In genomic region chr6:90533615-90534336, GRCh38 we compare ENCODE assay signal across 19 cellular contexts.
"Had no signal": no experiment of that assay in that cellular context is flagged by ENCODE, and none has a peak within 500 bp of the region (broad histone marks: within the 10 kb centered on the region; RNA-seq: fewer than 3 reads in every experiment).

No MANE protein-coding gene starts in this region.

- H3K27me3 Mint-ChIP-seq: T-cell had no signal

- H3K27ac Mint-ChIP-seq: mesothelial cell of epicardium, T-cell had no signal

- H3K9me3 ChIP-seq: colonic mucosa, lower lobe of right lung, neutrophil, sigmoid colon, SK-N-SH, thyroid gland had no signal

- H3K4me1 ChIP-seq: colonic mucosa, parathyroid adenoma, sigmoid colon had no signal

- H3K79me2 ChIP-seq: parathyroid adenoma had no signal

- H3K9me3 Mint-ChIP-seq: mesothelial cell of epicardium, T-cell had no signal

- H3K4me2 ChIP-seq: SK-N-SH had no signal

- H3K27me3 ChIP-seq: colonic mucosa, neutrophil, sigmoid colon, thyroid gland had no signal

- H2AFZ ChIP-seq: parathyroid adenoma had no signal

- H3K4me3 ChIP-seq: colonic mucosa, lower lobe of right lung, sigmoid colon, thyroid gland had no signal

- H3K27ac ChIP-seq: colonic mucosa, lower lobe of right lung, neutrophil, parathyroid adenoma, sigmoid colon, thyroid gland had no signal

- H3K36me3 ChIP-seq: colonic mucosa had no signal

- DNase-seq: activated CD4-positive, alpha-beta T cell treated with anti-CD3 and anti-CD28 coated beads, Interleukin-2, amount 50 U/mL, for 4 hours; activated CD4-positive, CD25-positive, alpha-beta regulatory T cell; activated CD8-positive, alpha-beta memory T cell treated with anti-CD3 and anti-CD28 coated beads, Interleukin-2, amount 50 U/mL, for 48 hours; activated naive CD4-positive, alpha-beta T cell; amniotic stem cell; central memory CD4-positive, alpha-beta T cell; colonic mucosa; effector CD4-positive, alpha-beta T cell; foreskin fibroblast; lower lobe of right lung; Right ventricle myocardium superior; sigmoid colon; SK-N-SH; stimulated activated CD4-positive, alpha-beta T cell treated with anti-CD3 and anti-CD28 coated beads, Interleukin-1b, Interleukin-23, amount 100 ng/mL, for 48 hours; T-cell; thyroid gland had no signal

- H3K4me3 Mint-ChIP-seq: mesothelial cell of epicardium, T-cell had no signal

- H3K9ac ChIP-seq: parathyroid adenoma, SK-N-SH had no signal
